ENCODE assay signal across 18 cellular contexts in the genomic region with DNA sequence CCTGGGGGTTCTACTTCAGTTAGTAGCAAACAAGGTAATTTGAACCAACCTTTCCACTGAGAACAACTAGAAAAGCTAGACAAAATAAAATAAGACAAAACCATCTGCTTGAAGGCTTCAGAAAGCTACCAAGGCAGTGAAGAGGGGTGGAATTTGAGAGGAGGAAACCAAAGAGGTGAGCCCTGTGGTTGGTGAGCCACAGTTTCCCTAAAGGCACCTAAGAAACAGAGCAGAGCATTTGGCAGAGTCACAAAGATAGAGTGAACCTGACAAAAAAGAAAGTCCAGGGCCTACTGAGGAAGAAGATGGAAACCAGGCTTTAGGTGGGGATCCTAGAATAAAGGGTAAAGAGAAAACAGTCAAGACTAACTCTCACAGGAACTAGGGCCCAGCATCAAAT. TPM values are rescaled to one million over a fixed set of nuclear protein-coding genes. Genes with fewer than 3 reads are reported as not detected.
DNase-seq lines count a peak whose midpoint lies in the region; ATAC-seq and TF ChIP-seq lines count a peak whose summit lies in the region.
"Had no signal": no experiment of that assay in that cellular context is flagged by ENCODE, and none has a peak within 500 bp of the region (broad histone marks: within the 10 kb centered on the region; RNA-seq: fewer than 3 reads in every experiment).

No MANE protein-coding gene starts in this region.

- no peaks in the 10 kb centered on the region for H3K36me3 ChIP-seq in psoas muscle (ENCODE audit: insufficient read depth in 1 of 2, low read depth in 1 of 2)
- H3K36me3 ChIP-seq: Peyer's patch had no signal

- peak; percentile 57 for ATAC-seq in activated CD8-positive, alpha-beta memory T cell treated with anti-CD3 and anti-CD28 coated beads, Interleukin-2, amount 10 ng/mL, durations not matched to agents 7 days and 5 days
- peak; percentile 73 for ATAC-seq in activated naive CD8-positive, alpha-beta T cell treated with anti-CD3 and anti-CD28 coated beads, Interleukin-2, amount 10 ng/mL, durations not matched to agents 7 days and 5 days (ENCODE audit: low read depth)
- ATAC-seq in psoas muscle: no peak
- ATAC-seq: HCT116 had no signal

- H3K27me3 Mint-ChIP-seq in activated CD8-positive, alpha-beta memory T cell treated with anti-CD3 and anti-CD28 coated beads, Interleukin-2, amount 10 ng/mL, durations not matched to agents 7 days and 5 days: no peaks in the 10 kb centered on the region
- no peaks in the 10 kb centered on the region for H3K27me3 Mint-ChIP-seq in T-helper 2 cell treated with Interferon-gamma antibody and Interleukin-4, amounts not matched to agents 5 μg/mL and 100 μg/mL, for 36 hours (ENCODE audit: low read depth)
- peaks cover 2% of the 10 kb centered on the region for H3K27me3 Mint-ChIP-seq in activated naive CD8-positive, alpha-beta T cell treated with anti-CD3 and anti-CD28 coated beads, Interleukin-2, amount 10 ng/mL, durations not matched to agents 7 days and 5 days

- H3K36me3 Mint-ChIP-seq in activated CD8-positive, alpha-beta memory T cell treated with anti-CD3 and anti-CD28 coated beads, Interleukin-2, amount 10 ng/mL, durations not matched to agents 7 days and 5 days: peaks cover 40% of the 10 kb centered on the region
- peaks cover 72% of the 10 kb centered on the region for H3K36me3 Mint-ChIP-seq in T-helper 2 cell treated with Interferon-gamma antibody and Interleukin-4, amounts not matched to agents 5 μg/mL and 100 μg/mL, for 36 hours (ENCODE audit: low read depth)
- H3K36me3 Mint-ChIP-seq in activated naive CD8-positive, alpha-beta T cell treated with anti-CD3 and anti-CD28 coated beads, Interleukin-2, amount 10 ng/mL, durations not matched to agents 7 days and 5 days: peaks cover 20% of the 10 kb centered on the region

- H3K4me1 Mint-ChIP-seq in activated CD8-positive, alpha-beta memory T cell treated with anti-CD3 and anti-CD28 coated beads, Interleukin-2, amount 10 ng/mL, durations not matched to agents 7 days and 5 days: peaks cover 15% of the 10 kb centered on the region
- peaks cover 14% of the 10 kb centered on the region for H3K4me1 Mint-ChIP-seq in T-helper 2 cell treated with Interferon-gamma antibody and Interleukin-4, amounts not matched to agents 5 μg/mL and 100 μg/mL, for 36 hours (ENCODE audit: low read depth)
- peaks cover 14% of the 10 kb centered on the region for H3K4me1 Mint-ChIP-seq in activated naive CD8-positive, alpha-beta T cell treated with anti-CD3 and anti-CD28 coated beads, Interleukin-2, amount 10 ng/mL, durations not matched to agents 7 days and 5 days

- no peak overlapping the region for H3K27ac ChIP-seq in psoas muscle
- H3K27ac ChIP-seq: BLaER1 treated with 17β-estradiol and CSF1 and Interleukin-3, amounts not matched to agents 10 nM and 100 nM; HL-60; Peyer's patch had no signal

- no peaks in the 10 kb centered on the region for H3K27me3 ChIP-seq in psoas muscle (ENCODE audit: insufficient read depth in 3 of 3, low read length in 2 of 3)
- H3K27me3 ChIP-seq: BLaER1 treated with 17β-estradiol and CSF1 and Interleukin-3, amounts not matched to agents 10 nM and 100 nM; Peyer's patch had no signal

- no peak overlapping the region for H3K4me3 Mint-ChIP-seq in activated CD8-positive, alpha-beta memory T cell treated with anti-CD3 and anti-CD28 coated beads, Interleukin-2, amount 10 ng/mL, durations not matched to agents 7 days and 5 days
- H3K4me3 Mint-ChIP-seq in T-helper 2 cell treated with Interferon-gamma antibody and Interleukin-4, amounts not matched to agents 5 μg/mL and 100 μg/mL, for 36 hours: peak overlapping the region; percentile 2
- H3K4me3 Mint-ChIP-seq in activated naive CD8-positive, alpha-beta T cell treated with anti-CD3 and anti-CD28 coated beads, Interleukin-2, amount 10 ng/mL, durations not matched to agents 7 days and 5 days: peak overlapping the region; percentile 39

- CTCF ChIA-PET in activated CD8-positive, alpha-beta memory T cell treated with anti-CD3 and anti-CD28 coated beads, Interleukin-2, amount 10 ng/mL, durations not matched to agents 7 days and 5 days (lab: Charles Lee): interaction anchor here (1.4 to 1.8 kb wide), 2 partner anchors 19 to 73 kb away, joined by 3 to 4 read pairs; partner anchors contain the start of gene ZNF674

- no peak overlapping the region for H3K4me3 ChIP-seq in psoas muscle
- H3K4me3 ChIP-seq: BLaER1 treated with 17β-estradiol and CSF1 and Interleukin-3, amounts not matched to agents 10 nM and 100 nM; Peyer's patch had no signal

- POLR2A ChIA-PET in activated naive CD8-positive, alpha-beta T cell treated with anti-CD3 and anti-CD28 coated beads, Interleukin-2, amount 10 ng/mL, durations not matched to agents 7 days and 5 days (lab: Charles Lee): no interaction called here

- H3K9me3 ChIP-seq in psoas muscle: peaks cover 12% of the 10 kb centered on the region
- H3K9me3 ChIP-seq: Peyer's patch had no signal

- peak overlapping the region; percentile 72 for H3K27ac Mint-ChIP-seq in activated CD8-positive, alpha-beta memory T cell treated with anti-CD3 and anti-CD28 coated beads, Interleukin-2, amount 10 ng/mL, durations not matched to agents 7 days and 5 days
- peak overlapping the region; percentile 79 for H3K27ac Mint-ChIP-seq in T-helper 2 cell treated with Interferon-gamma antibody and Interleukin-4, amounts not matched to agents 5 μg/mL and 100 μg/mL, for 36 hours
- peak overlapping the region; percentile 66 for H3K27ac Mint-ChIP-seq in activated naive CD8-positive, alpha-beta T cell treated with anti-CD3 and anti-CD28 coated beads, Interleukin-2, amount 10 ng/mL, durations not matched to agents 7 days and 5 days

- no peak for TF ChIP-seq CTCF in psoas muscle (IDR thresholded peaks at IDR 0.05)

- no peaks in the 10 kb centered on the region for H3K4me1 ChIP-seq in psoas muscle
- H3K4me1 ChIP-seq: Peyer's patch had no signal

- peaks cover 2% of the 10 kb centered on the region for H3K9me3 Mint-ChIP-seq in activated CD8-positive, alpha-beta memory T cell treated with anti-CD3 and anti-CD28 coated beads, Interleukin-2, amount 10 ng/mL, durations not matched to agents 7 days and 5 days (ENCODE audit: low read depth)
- H3K9me3 Mint-ChIP-seq in T-helper 2 cell treated with Interferon-gamma antibody and Interleukin-4, amounts not matched to agents 5 μg/mL and 100 μg/mL, for 36 hours: peaks cover 10% of the 10 kb centered on the region
- H3K9me3 Mint-ChIP-seq in activated naive CD8-positive, alpha-beta T cell treated with anti-CD3 and anti-CD28 coated beads, Interleukin-2, amount 10 ng/mL, durations not matched to agents 7 days and 5 days: peaks cover 1% of the 10 kb centered on the region

- DNase-seq in activated CD8-positive, alpha-beta memory T cell treated with anti-CD3 and anti-CD28 coated beads, Interleukin-2, amount 10 ng/mL, durations not matched to agents 7 days and 5 days: peak; percentile 52
- no peak for DNase-seq in activated CD8-positive, alpha-beta memory T cell treated with anti-CD3 and anti-CD28 coated beads, Interleukin-2, amount 50 U/mL, for 4 hours
- DNase-seq in NCI-H2171 (lab: John Stamatoyannopoulos, UW) (peak; percentile 35), NCI-H2196 treated with DMSO at 0.1 percent for 48 hours (lab: John Stamatoyannopoulos, UW; ENCODE audit: unreplicated experiment) (no peak), psoas muscle (no peak)
- no peak for DNase-seq in T-helper 2 cell treated with Interferon-gamma antibody and Interleukin-4, amounts not matched to agents 5 μg/mL and 100 μg/mL, for 36 hours (ENCODE audit: low spot score)
- DNase-seq in activated naive CD8-positive, alpha-beta T cell treated with anti-CD3 and anti-CD28 coated beads, Interleukin-2, amount 10 ng/mL, durations not matched to agents 7 days and 5 days: no peak
- DNase-seq: DMS79, GOT3, IMR-90, NCI-H1417, NCI-H187, NCI-H2107, NCI-H446 treated with DMSO at 0.1 percent for 48 hours, Peyer's patch had no signal

- intact Hi-C loops in psoas muscle (cut with DNase I): no loop called here

RNA-seq across cellular contexts. Expression of gene CHST7, which starts 44.3 kb away (rescaled TPM):
- 1 to 10 TPM; 4.6 to 5.9 TPM for total RNA-seq in activated CD8-positive, alpha-beta memory T cell treated with anti-CD3 and anti-CD28 coated beads, Interleukin-2, amount 10 ng/mL, durations not matched to agents 7 days and 5 days
- 1 to 10 TPM; 5.7 to 6.7 TPM for total RNA-seq in activated naive CD8-positive, alpha-beta T cell treated with anti-CD3 and anti-CD28 coated beads, Interleukin-2, amount 10 ng/mL, durations not matched to agents 7 days and 5 days
- 1 to 10 TPM; 1.6 to 2.9 (median 2.2) TPM for total RNA-seq in psoas muscle
- polyA plus RNA-seq in psoas muscle: 1 to 10 TPM; 1.6 to 9.9 (median 1.6) TPM

Comparison
In these comparisons a context has a peak if more than half of its experiments do, and no peak if none do; other contexts are left out.
1. DNase-seq: peak in activated CD8-positive, alpha-beta memory T cell treated with anti-CD3 and anti-CD28 coated beads, Interleukin-2, amount 10 ng/mL, durations not matched to agents 7 days and 5 days (single experiment) and NCI-H2171 (single experiment); none in activated CD8-positive, alpha-beta memory T cell treated with anti-CD3 and anti-CD28 coated beads, Interleukin-2, amount 50 U/mL, for 4 hours (single experiment), T-helper 2 cell treated with Interferon-gamma antibody and Interleukin-4, amounts not matched to agents 5 μg/mL and 100 μg/mL, for 36 hours (single experiment), activated naive CD8-positive, alpha-beta T cell treated with anti-CD3 and anti-CD28 coated beads, Interleukin-2, amount 10 ng/mL, durations not matched to agents 7 days and 5 days (single experiment), NCI-H2196 treated with DMSO at 0.1 percent for 48 hours (single experiment) and psoas muscle (0 of 2).
2. ATAC-seq: peak in activated CD8-positive, alpha-beta memory T cell treated with anti-CD3 and anti-CD28 coated beads, Interleukin-2, amount 10 ng/mL, durations not matched to agents 7 days and 5 days (single experiment) and activated naive CD8-positive, alpha-beta T cell treated with anti-CD3 and anti-CD28 coated beads, Interleukin-2, amount 10 ng/mL, durations not matched to agents 7 days and 5 days (single experiment); none in psoas muscle (0 of 4).
3. Peak in every context shown above with its lines, with median percentiles within 50 percentile points of each other: H3K27ac Mint-ChIP-seq.